ENCODE assay signal across 17 cellular contexts in genomic region chr13:105207586-105208293, GRCh38.
"Had no signal": no experiment of that assay in that cellular context is flagged by ENCODE, and none has a peak within 500 bp of the region (broad histone marks: within the 10 kb centered on the region; RNA-seq: fewer than 3 reads in every experiment).

No MANE protein-coding gene starts in this region.

- H3K36me3 ChIP-seq: heart right ventricle, left lung had no signal

- DNase-seq: activated CD4-positive, alpha-beta memory T cell treated with anti-CD3 and anti-CD28 coated beads for 36 hours; activated effector memory CD4-positive, alpha-beta T cell treated with anti-CD3 and anti-CD28 coated beads, Interleukin-2, amount 50 U/mL, for 16 hours; activated T-cell treated with anti-CD3 and anti-CD28 coated beads, Interleukin-2, amount 50 U/mL, for 4 hours; aorta; central memory CD4-positive, alpha-beta T cell; effector memory CD8-positive, alpha-beta T cell; erythroblast; foreskin melanocyte; heart right ventricle; islet precursor cell; left lung; nephron progenitor cell; stimulated activated CD4-positive, alpha-beta T cell treated with anti-CD3 and anti-CD28 coated beads, Interleukin-4, amount 100 ng/mL, for 4 hours; stimulated activated naive CD8-positive, alpha-beta T cell treated with anti-CD3 and anti-CD28 coated beads, Interleukin-15, amount 100 ng/mL, for 72 hours; SW 1271; testis had no signal

- H3K9me3 ChIP-seq: heart right ventricle, left lung, testis had no signal

- H3K27ac ChIP-seq: heart right ventricle, left lung, testis had no signal

- H3K4me3 Mint-ChIP-seq: activated CD4-positive, alpha-beta memory T cell treated with anti-CD3 and anti-CD28 coated beads for 36 hours; activated T-cell treated with anti-CD3 and anti-CD28 coated beads, Interleukin-2, amount 50 U/mL, for 4 hours; effector memory CD8-positive, alpha-beta T cell; nephron progenitor cell; stimulated activated naive CD8-positive, alpha-beta T cell treated with anti-CD3 and anti-CD28 coated beads, Interleukin-15, amount 100 ng/mL, for 72 hours had no signal

- H3K4me3 ChIP-seq: heart right ventricle, left lung, testis had no signal

- H3K27ac Mint-ChIP-seq: activated CD4-positive, alpha-beta memory T cell treated with anti-CD3 and anti-CD28 coated beads for 36 hours; activated naive CD4-positive, alpha-beta T cell treated with anti-CD3 and anti-CD28 coated beads, Interleukin-2, amount 50 U/mL, for 72 hours; effector memory CD8-positive, alpha-beta T cell; nephron progenitor cell; stimulated activated naive CD8-positive, alpha-beta T cell treated with anti-CD3 and anti-CD28 coated beads, Interleukin-15, amount 100 ng/mL, for 72 hours had no signal

- H3K36me3 Mint-ChIP-seq: activated CD4-positive, alpha-beta memory T cell treated with anti-CD3 and anti-CD28 coated beads for 36 hours; activated naive CD4-positive, alpha-beta T cell treated with anti-CD3 and anti-CD28 coated beads, Interleukin-2, amount 50 U/mL, for 72 hours had no signal

- H3K27me3 ChIP-seq: heart right ventricle, left lung, testis had no signal

- ATAC-seq: activated naive CD4-positive, alpha-beta T cell treated with anti-CD3 and anti-CD28 coated beads, Interleukin-2, amount 50 U/mL, for 72 hours; activated T-cell treated with anti-CD3 and anti-CD28 coated beads, Interleukin-2, amount 50 U/mL, for 4 hours; effector memory CD8-positive, alpha-beta T cell; heart right ventricle; left lung; stimulated activated naive CD8-positive, alpha-beta T cell treated with anti-CD3 and anti-CD28 coated beads, Interleukin-15, amount 100 ng/mL, for 72 hours had no signal

- H3K4me1 Mint-ChIP-seq: nephron progenitor cell; stimulated activated naive CD8-positive, alpha-beta T cell treated with anti-CD3 and anti-CD28 coated beads, Interleukin-15, amount 100 ng/mL, for 72 hours had no signal

- H3K4me1 ChIP-seq: heart right ventricle, left lung, testis had no signal

- H3K9me3 Mint-ChIP-seq: activated CD4-positive, alpha-beta memory T cell treated with anti-CD3 and anti-CD28 coated beads for 36 hours; activated T-cell treated with anti-CD3 and anti-CD28 coated beads, Interleukin-2, amount 50 U/mL, for 4 hours; effector memory CD8-positive, alpha-beta T cell; nephron progenitor cell; stimulated activated naive CD8-positive, alpha-beta T cell treated with anti-CD3 and anti-CD28 coated beads, Interleukin-15, amount 100 ng/mL, for 72 hours had no signal

- H3K27me3 Mint-ChIP-seq: effector memory CD8-positive, alpha-beta T cell had no signal
